In the genomic region with DNA sequence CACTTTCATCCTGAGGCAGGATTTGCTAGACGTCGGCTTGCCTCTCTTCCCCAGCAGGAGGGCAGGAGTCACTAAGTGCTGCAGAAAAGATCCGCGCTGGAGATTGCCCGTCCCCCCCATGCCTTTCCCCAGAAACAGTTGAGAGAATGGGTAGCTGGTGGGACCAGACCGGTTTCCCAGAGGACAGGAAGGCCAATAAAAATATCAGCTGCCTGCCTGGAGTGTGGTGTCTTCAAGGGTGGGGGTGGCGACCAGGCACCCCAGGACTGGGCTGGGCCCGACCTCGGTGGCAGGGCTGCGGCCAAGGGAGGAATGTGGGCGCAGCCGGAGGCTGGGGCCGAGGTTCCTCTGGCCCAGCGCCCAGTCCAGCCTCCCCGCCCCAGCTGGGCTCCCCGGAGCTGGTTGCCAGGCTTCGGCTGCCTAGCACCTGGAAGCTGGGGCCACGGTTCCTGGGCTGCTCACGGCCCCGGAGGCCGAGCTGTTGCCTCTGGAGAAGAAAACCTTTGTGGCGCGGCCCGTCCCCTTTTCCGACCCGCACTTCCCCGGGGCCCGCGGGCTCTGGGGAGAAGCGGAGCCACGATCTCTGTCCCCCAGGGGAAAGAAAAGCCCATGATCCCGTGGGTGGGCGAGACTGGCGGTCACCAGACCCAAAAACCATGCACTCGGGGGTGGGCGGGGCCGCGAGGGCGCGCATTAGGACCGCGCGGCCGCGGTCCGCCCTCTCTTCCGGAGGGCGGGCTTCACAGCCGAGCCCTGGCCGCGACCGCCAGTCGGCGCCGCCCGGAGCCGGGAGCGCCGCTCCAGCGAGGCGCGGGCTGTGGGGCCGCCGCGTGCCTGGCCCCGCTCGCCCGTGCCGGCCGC, we compare ENCODE assay signal across 8 cellular contexts. TPM values are rescaled to one million over a fixed set of nuclear protein-coding genes. Genes with fewer than 3 reads are reported as not detected.
DNase-seq lines count a peak whose midpoint lies in the region; ATAC-seq and TF ChIP-seq lines count a peak whose summit lies in the region.

TRAF4 (plus strand) TSS at position 769 of the 861 bp plus-strand sequence. CDS start 102 bp downstream, outside the sequence.

- H3K4me3 ChIP-seq in HUES64 (ENCODE audit: low read length) (peak within 1 kb of the TSS; percentile 87), OCI-LY7 (ENCODE audit: low read depth, low read length, poor library complexity, severe bottlenecking) (peak within 1 kb of the TSS; percentile 98)

- peak; percentile 75 for TF ChIP-seq POLR2A in erythroblast (IDR thresholded peaks at IDR 0.05; ENCODE audit: low read length)

- peak within 1 kb of the TSS; percentile 81 for H3K4me3 Mint-ChIP-seq in Calu3 (ENCODE audit: low read depth, unreplicated experiment)
- peak within 1 kb of the TSS; percentile 93 for H3K4me3 Mint-ChIP-seq in activated T-cell treated with anti-CD3 and anti-CD28 coated beads, Interleukin-2, amount 50 U/mL, for 24 hours
- peak within 1 kb of the TSS; percentile 84 for H3K4me3 Mint-ChIP-seq in stimulated activated effector memory CD8-positive, alpha-beta T cell treated with anti-CD3 and anti-CD28 coated beads, Interleukin-12 subunit alpha, Interleukin-12 subunit beta, amount 100 ng/mL, for 72 hours

- H3K79me2 ChIP-seq in OCI-LY7 (ENCODE audit: insufficient read depth, low read depth, low read length) = peaks cover 43% of the 10 kb centered on the region

- H3K9me3 Mint-ChIP-seq in Calu3 (ENCODE audit: low read depth, unreplicated experiment) = no peaks in the 10 kb centered on the region
- H3K9me3 Mint-ChIP-seq in activated T-cell treated with anti-CD3 and anti-CD28 coated beads, Interleukin-2, amount 50 U/mL, for 24 hours = peaks cover 2% of the 10 kb centered on the region
- H3K9me3 Mint-ChIP-seq in stimulated activated effector memory CD8-positive, alpha-beta T cell treated with anti-CD3 and anti-CD28 coated beads, Interleukin-12 subunit alpha, Interleukin-12 subunit beta, amount 100 ng/mL, for 72 hours = no peaks in the 10 kb centered on the region

- peaks cover 14% of the 10 kb centered on the region; the same call in 1 of the 2 replicates for H3K4me1 ChIP-seq in HUES64 (ENCODE audit: insufficient read depth, low read length)
- H3K4me1 ChIP-seq in OCI-LY7 (ENCODE audit: insufficient read depth, low read length, poor library complexity, severe bottlenecking) = peaks cover 73% of the 10 kb centered on the region

- H4K20me1 ChIP-seq in OCI-LY7 (ENCODE audit: insufficient read depth, low read length) = peaks cover 25% of the 10 kb centered on the region

- DNase-seq in Calu3 (peak; percentile 91), OCI-LY7 (ENCODE audit: low spot score) (peak; percentile 92), erythroblast (lab: John Stamatoyannopoulos, UW) (peak; percentile 86 to 90), mucosa of gallbladder (ENCODE audit: low spot score) (peak; percentile 77)
- peak; percentile 89 for DNase-seq in activated T-cell treated with anti-CD3 and anti-CD28 coated beads, Interleukin-2, amount 50 U/mL, for 24 hours
- DNase-seq in stimulated activated effector memory CD8-positive, alpha-beta T cell treated with anti-CD3 and anti-CD28 coated beads, Interleukin-12 subunit alpha, Interleukin-12 subunit beta, amount 100 ng/mL, for 72 hours (ENCODE audit: low spot score in 2 of 2) = peak; percentile 66 to 87

- H3K36me3 Mint-ChIP-seq in Calu3 (ENCODE audit: insufficient read depth, unreplicated experiment) = peaks cover 84% of the 10 kb centered on the region
- H3K36me3 Mint-ChIP-seq in activated T-cell treated with anti-CD3 and anti-CD28 coated beads, Interleukin-2, amount 50 U/mL, for 24 hours (ENCODE audit: low read depth) = peaks cover 56% of the 10 kb centered on the region
- H3K36me3 Mint-ChIP-seq in stimulated activated effector memory CD8-positive, alpha-beta T cell treated with anti-CD3 and anti-CD28 coated beads, Interleukin-12 subunit alpha, Interleukin-12 subunit beta, amount 100 ng/mL, for 72 hours = peaks cover 43% of the 10 kb centered on the region

- H3K27ac Mint-ChIP-seq in Calu3 (ENCODE audit: unreplicated experiment) = peak within 1 kb of the TSS; percentile 91
- peak within 1 kb of the TSS; percentile 92 for H3K27ac Mint-ChIP-seq in activated T-cell treated with anti-CD3 and anti-CD28 coated beads, Interleukin-2, amount 50 U/mL, for 24 hours
- H3K27ac Mint-ChIP-seq in stimulated activated effector memory CD8-positive, alpha-beta T cell treated with anti-CD3 and anti-CD28 coated beads, Interleukin-12 subunit alpha, Interleukin-12 subunit beta, amount 100 ng/mL, for 72 hours = peak within 1 kb of the TSS; percentile 94

- peaks cover 39% of the 10 kb centered on the region for H3K4me1 Mint-ChIP-seq in Calu3 (ENCODE audit: low read depth, unreplicated experiment)
- peaks cover 55% of the 10 kb centered on the region for H3K4me1 Mint-ChIP-seq in activated T-cell treated with anti-CD3 and anti-CD28 coated beads, Interleukin-2, amount 50 U/mL, for 24 hours (ENCODE audit: low read depth)
- peaks cover 36% of the 10 kb centered on the region for H3K4me1 Mint-ChIP-seq in stimulated activated effector memory CD8-positive, alpha-beta T cell treated with anti-CD3 and anti-CD28 coated beads, Interleukin-12 subunit alpha, Interleukin-12 subunit beta, amount 100 ng/mL, for 72 hours

- no TSS peak for BruUV-seq in Calu3 (replicated peaks; lab: Mats Ljungman, UMichigan)
- BruUV-seq in OCI-LY7 (replicated peaks; lab: Mats Ljungman, UMichigan) = no TSS peak

- POLR2A ChIA-PET in OCI-LY7 (lab: Charles Lee) = interaction anchor here (0.6 to 5.6 kb wide), 4 partner anchors 10 to 1024 kb away, joined by 3 to 56 read pairs (median 4); partner anchors contain the start of genes NEK8, RPL23A and TLCD1

- intact Hi-C loops in Calu3 (cut with micrococcal nuclease; ENCODE audit: unreplicated experiment) (no loop called here), OCI-LY7 (cut with micrococcal nuclease; ENCODE audit: unreplicated experiment) (loop anchor here (1.0 kb wide), 1 partner anchor 15 kb away; the partner anchor contains the start of gene NEK8)

- WGBS in HUES64 = under 1% methylated on average over 70 of the region's 70 CpGs

- H3K9me2 ChIP-seq in OCI-LY7 (ENCODE audit: insufficient read depth, low read length) = no peaks in the 10 kb centered on the region

- H2AFZ ChIP-seq in OCI-LY7 (ENCODE audit: low read length) = no peak within 1 kb of the TSS

- CTCF ChIA-PET in Calu3 (lab: Charles Lee) (interaction anchor here (0.6 to 1.5 kb wide), 6 partner anchors 11 to 824 kb away, joined by 3 to 38 read pairs (median 4); partner anchors contain the start of genes NEK8 and PHF12), OCI-LY7 (lab: Charles Lee; ENCODE audit: unreplicated experiment) (interaction anchor here (0.6 kb wide), 1 partner anchor 45 kb away, joined by 3 read pairs; no protein-coding TSS in a partner anchor)

- H3K36me3 ChIP-seq in HUES64 (ENCODE audit: insufficient read depth, low read length) (peaks cover 39% of the 10 kb centered on the region), OCI-LY7 (ENCODE audit: insufficient read depth, low read length) (peaks cover 60% of the 10 kb centered on the region)

- peak within 1 kb of the TSS; percentile 96 for H3K9ac ChIP-seq in HUES64 (ENCODE audit: low read depth, low read length)

- H3K27me3 Mint-ChIP-seq in Calu3 (ENCODE audit: unreplicated experiment) = no peaks in the 10 kb centered on the region
- H3K27me3 Mint-ChIP-seq in activated T-cell treated with anti-CD3 and anti-CD28 coated beads, Interleukin-2, amount 50 U/mL, for 24 hours = no peaks in the 10 kb centered on the region

- TF ChIP-seq CTCF in Calu3 (IDR thresholded peaks at IDR 0.05; ENCODE audit: unreplicated experiment) = no peak
- no peak for TF ChIP-seq CTCF in OCI-LY7 (conservative IDR thresholded peaks at IDR 0.05; ENCODE audit: low read length)

- ATAC-seq in GM21390 (IDR thresholded peaks at IDR 0.05; ENCODE audit: unreplicated experiment) = peak; percentile 53
- peak; percentile 91 for ATAC-seq in stimulated activated effector memory CD8-positive, alpha-beta T cell treated with anti-CD3 and anti-CD28 coated beads, Interleukin-12 subunit alpha, Interleukin-12 subunit beta, amount 100 ng/mL, for 72 hours

- H3K4me2 ChIP-seq in OCI-LY7 (ENCODE audit: low read length) = peak within 1 kb of the TSS; percentile 96

- peak within 1 kb of the TSS; percentile 100 for H3K27ac ChIP-seq in HUES64 (ENCODE audit: low read depth, low read length)
- peak within 1 kb of the TSS; percentile 95 for H3K27ac ChIP-seq in OCI-LY7 (ENCODE audit: low read depth, low read length, poor library complexity, severe bottlenecking)

- no peaks in the 10 kb centered on the region for H3K27me3 ChIP-seq in HUES64 (ENCODE audit: insufficient read depth, low read length)

- H3K9me3 ChIP-seq in HUES64 (ENCODE audit: insufficient read depth, low read depth, low read length) (no peaks in the 10 kb centered on the region), OCI-LY7 (ENCODE audit: low read length) (peaks cover 3% of the 10 kb centered on the region; the same call in 1 of the 2 replicates)

RNA-seq across cellular contexts. Expression of gene TRAF4, which starts in this region (rescaled TPM):
- total RNA-seq in Calu3 (2022) = 201 and 202 TPM in 2 replicates
- polyA plus RNA-seq in HUES64 (2013, experiment 1 of 2) = 118 TPM
- polyA plus RNA-seq in HUES64 (2013, experiment 2 of 2) = 115 TPM
- total RNA-seq in OCI-LY7 (2014; rRNA removed; shearing (Covaris generic)) = 73.6 and 105 TPM in 2 replicates
- 116 and 123 TPM in 2 replicates for total RNA-seq in OCI-LY7 (2022)
- total RNA-seq in mucosa of gallbladder = 115 TPM

Comparison
In these comparisons a context has a peak if more than half of its experiments do, and no peak if none do; other contexts are left out.
1. Peak in every context shown above with its lines: DNase-seq, ATAC-seq, H3K4me3 ChIP-seq and H3K27ac ChIP-seq.